ENCODE assay signal across 11 cellular contexts in the genomic region with DNA sequence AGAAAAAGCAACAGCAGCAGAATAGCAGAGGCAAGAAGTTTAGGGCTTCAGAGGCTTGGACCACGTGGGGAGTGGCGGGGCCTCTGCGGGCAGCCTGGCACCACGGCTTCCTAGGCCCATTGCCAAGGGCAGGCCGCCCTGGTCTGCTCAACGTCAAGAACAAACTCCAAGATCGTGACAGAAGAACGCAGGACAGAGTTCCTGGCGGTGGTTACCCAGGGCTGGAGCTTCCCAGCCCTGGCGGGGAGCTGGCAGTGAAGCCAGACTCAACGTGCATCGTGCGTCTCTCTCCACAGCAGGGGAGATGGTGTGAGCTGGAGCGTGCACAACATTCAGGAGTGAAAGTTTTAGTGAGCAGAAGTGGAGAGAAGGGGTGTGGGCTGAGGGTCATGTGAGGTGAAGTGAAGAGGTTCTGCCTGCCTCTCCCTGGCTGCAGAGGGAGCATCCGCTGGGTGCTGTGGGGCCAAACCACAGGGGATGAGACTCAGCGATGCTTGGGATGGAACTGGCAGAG. TPM values are rescaled to one million over a fixed set of nuclear protein-coding genes. Genes with fewer than 3 reads are reported as not detected.
DNase-seq lines count a peak whose midpoint lies in the region; TF ChIP-seq lines count a peak whose summit lies in the region.
"Had no signal": no experiment of that assay in that cellular context is flagged by ENCODE, and none has a peak within 500 bp of the region (broad histone marks: within the 10 kb centered on the region; RNA-seq: fewer than 3 reads in every experiment).

No MANE protein-coding gene starts in this region.

- no peak overlapping the region for H3K27ac ChIP-seq in brain microvascular endothelial cell
- H3K27ac ChIP-seq: vagina had no signal

- H3K4me3 Mint-ChIP-seq in glutamatergic neuron (ENCODE audit: unreplicated experiment), result no peak overlapping the region

- no peaks in the 10 kb centered on the region for H3K36me3 Mint-ChIP-seq in glutamatergic neuron (ENCODE audit: unreplicated experiment)

- H3K27me3 ChIP-seq in brain microvascular endothelial cell (replicated peaks), result peaks cover 3% of the 10 kb centered on the region
- H3K27me3 ChIP-seq: vagina had no signal

- no peak overlapping the region for H3K27ac Mint-ChIP-seq in glutamatergic neuron (ENCODE audit: unreplicated experiment)

- H3K4me1 Mint-ChIP-seq in glutamatergic neuron (ENCODE audit: low read depth, unreplicated experiment), result peaks cover 10% of the 10 kb centered on the region

- no peak for TF ChIP-seq CTCF in glutamatergic neuron (IDR thresholded peaks at IDR 0.05; ENCODE audit: partially characterized antibody, unreplicated experiment)
- no peak for TF ChIP-seq CTCF in brain microvascular endothelial cell (IDR thresholded peaks at IDR 0.05; ENCODE audit: low read depth, low read length, missing control alignments)
- TF ChIP-seq CTCF in GM10266 (IDR thresholded peaks at IDR 0.05; ENCODE audit: control insufficient read depth, insufficient read depth, low read depth, missing control alignments), result no peak

- no peak overlapping the region for H3K4me3 ChIP-seq in brain microvascular endothelial cell (ENCODE audit: low read depth, low read length)
- H3K4me3 ChIP-seq: vagina had no signal

- H3K9me3 Mint-ChIP-seq in glutamatergic neuron (ENCODE audit: unreplicated experiment), result peaks cover 3% of the 10 kb centered on the region

- DNase-seq in DMS79 treated with DMSO at 0.1 percent for 48 hours (lab: John Stamatoyannopoulos, UW) (peak; percentile 63), NCI-H2171 treated with DMSO at 0.1 percent for 48 hours (lab: John Stamatoyannopoulos, UW) (peak; percentile 93), globus pallidus (ENCODE audit: low spot score) (peak; percentile 79), pons (ENCODE audit: low spot score) (peak; percentile 73), glutamatergic neuron (no peak), brain microvascular endothelial cell (no peak), GM10266 (ENCODE audit: extremely low spot score) (no peak)
- no peak for DNase-seq in stimulated activated CD8-positive, alpha-beta memory T cell treated with anti-CD3 and anti-CD28 coated beads, Interleukin-4, amount 100 ng/mL, for 48 hours
- DNase-seq: DND-41, NCI-H146 had no signal

- H3K36me3 ChIP-seq in brain microvascular endothelial cell (replicated peaks), result no peaks in the 10 kb centered on the region
- H3K36me3 ChIP-seq: vagina had no signal

- H3K27me3 Mint-ChIP-seq in glutamatergic neuron (ENCODE audit: unreplicated experiment), result peaks cover 9% of the 10 kb centered on the region

- in situ Hi-C loops in brain microvascular endothelial cell (cut with HindIII; ENCODE audit: low pct_ligation_motif_present, low sequenced_read_pairs), result loop anchor here (25.0 kb wide), 1 partner anchor 120 kb away; a partner anchor contains a TSS

RNA-seq across cellular contexts. Expression of a gene that starts 13.9 kb away (rescaled TPM):
- not detected for total RNA-seq in glutamatergic neuron (ENCODE audit: unreplicated experiment)

Comparison
In these comparisons a context has a peak if more than half of its experiments do, and no peak if none do; other contexts are left out.
1. DNase-seq: peak in DMS79 treated with DMSO at 0.1 percent for 48 hours (single experiment), NCI-H2171 treated with DMSO at 0.1 percent for 48 hours (single experiment), globus pallidus (single experiment) and pons (single experiment); none in glutamatergic neuron (single experiment), brain microvascular endothelial cell (single experiment), stimulated activated CD8-positive, alpha-beta memory T cell treated with anti-CD3 and anti-CD28 coated beads, Interleukin-4, amount 100 ng/mL, for 48 hours (single experiment) and GM10266 (single experiment).